Comparison of ENCODE assay signal across 9 cellular contexts in the genomic region with DNA sequence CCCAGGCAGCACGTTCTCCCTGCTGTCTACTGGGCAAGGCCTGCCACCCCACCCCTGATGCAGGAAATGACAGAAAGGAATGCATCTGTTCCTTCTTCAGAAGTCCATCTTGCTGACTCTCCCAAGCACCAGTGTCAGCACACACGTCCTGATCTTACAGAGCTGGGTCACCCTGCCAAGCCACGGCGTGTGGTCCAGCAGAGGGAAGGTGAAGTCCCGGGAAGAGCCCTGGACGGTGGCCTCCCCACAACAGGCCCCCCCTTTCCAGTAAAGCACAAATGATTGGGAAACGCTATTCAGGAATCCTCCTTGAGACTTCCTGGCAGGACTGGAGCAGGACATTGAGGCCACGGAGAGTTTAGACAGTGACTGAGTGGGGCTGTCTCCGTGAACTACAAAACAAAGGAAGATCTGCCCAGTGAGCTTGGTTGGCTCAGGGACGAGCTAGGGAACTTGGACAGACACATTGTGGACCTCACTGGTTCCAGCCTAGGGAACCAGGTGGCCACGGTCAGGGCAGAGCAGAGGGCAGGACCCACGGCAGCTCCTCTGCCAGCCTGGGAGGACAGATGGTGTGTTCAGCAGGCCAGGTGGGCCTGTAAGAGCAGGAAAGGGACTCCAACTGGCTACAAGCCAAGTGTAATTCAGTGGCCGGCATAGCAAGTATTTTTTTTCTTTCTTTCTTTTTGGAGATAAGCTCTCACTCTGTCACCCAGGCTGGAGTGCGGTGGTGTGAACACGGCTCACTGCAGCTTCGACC. TPM values are rescaled to one million over a fixed set of nuclear protein-coding genes. Genes with fewer than 3 reads are reported as not detected.
DNase-seq lines count a peak whose midpoint lies in the region; ATAC-seq and TF ChIP-seq lines count a peak whose summit lies in the region.
"Had no signal": no experiment of that assay in that cellular context is flagged by ENCODE, and none has a peak within 500 bp of the region (broad histone marks: within the 10 kb centered on the region; RNA-seq: fewer than 3 reads in every experiment).

No MANE protein-coding gene starts in this region.

- peak; percentile 54 for ATAC-seq in SK-N-SH treated with all-trans-retinoic acid at 6 μM for 48 hours
- ATAC-seq in GM19463 (IDR thresholded peaks at IDR 0.05; ENCODE audit: unreplicated experiment), result no peak
- no peak for ATAC-seq in GM19035 (IDR thresholded peaks at IDR 0.05; ENCODE audit: unreplicated experiment)
- ATAC-seq in HG02840 (IDR thresholded peaks at IDR 0.05; ENCODE audit: low FRiP score, unreplicated experiment), result no peak

- no peaks in the 10 kb centered on the region; the same call in none of the 2 replicates for H3K27me3 Mint-ChIP-seq in HFFc6 (ENCODE audit: insufficient read depth)

- no peaks in the 10 kb centered on the region for H3K36me3 ChIP-seq in rectal smooth muscle tissue (ENCODE audit: control insufficient read depth, insufficient read depth, low read length)
- no peaks in the 10 kb centered on the region for H3K36me3 ChIP-seq in H7 (replicated peaks; ENCODE audit: control insufficient read depth, insufficient read depth, low read length)

- H3K27me3 ChIP-seq in rectal smooth muscle tissue (ENCODE audit: control insufficient read depth, insufficient read depth, low read length) (no peaks in the 10 kb centered on the region), H7 (ENCODE audit: control insufficient read depth, insufficient read depth, low read length) (no peaks in the 10 kb centered on the region)

- peaks cover 8% of the 10 kb centered on the region for H3K4me1 ChIP-seq in rectal smooth muscle tissue (ENCODE audit: control insufficient read depth, insufficient read depth, low read length)

- H3K27ac Mint-ChIP-seq in HFFc6, result peak overlapping the region; percentile 99

- 0 out of 2 replicates have a peak, but pooled peaks cover 9% of the 10 kb centered on the region for H3K36me3 Mint-ChIP-seq in HFFc6 (ENCODE audit: low read depth)

- peak; percentile 70 for DNase-seq in HFFc6
- peak; percentile 89 for DNase-seq in fibroblast of pulmonary artery (ENCODE audit: low read depth)
- DNase-seq in H7, result no peak

- H3K27ac ChIP-seq in rectal smooth muscle tissue (ENCODE audit: low read depth, low read length), result peak overlapping the region; percentile 76
- H3K27ac ChIP-seq: KMS-11 had no signal

- no peaks in the 10 kb centered on the region for H3K9me3 Mint-ChIP-seq in HFFc6

- TF ChIP-seq CTCF in HFFc6 (IDR thresholded peaks at IDR 0.05), result no peak
- no peak for TF ChIP-seq CTCF in fibroblast of pulmonary artery (IDR thresholded peaks at IDR 0.05; ENCODE audit: low read length, missing control alignments)

- H3K4me3 ChIP-seq in fibroblast of pulmonary artery (replicated peaks; ENCODE audit: low read depth, low read length), result no peak overlapping the region
- H3K4me3 ChIP-seq in rectal smooth muscle tissue (ENCODE audit: low read length), result peak overlapping the region; percentile 10
- H3K4me3 ChIP-seq in H7 (ENCODE audit: insufficient read depth, low read depth, low read length), result no peak overlapping the region

- H3K4me3 Mint-ChIP-seq in HFFc6, result peak overlapping the region; percentile 71

- H3K4me1 Mint-ChIP-seq in HFFc6 (ENCODE audit: low read depth), result peaks cover 79% of the 10 kb centered on the region

- no peak overlapping the region for H3K9ac ChIP-seq in rectal smooth muscle tissue (ENCODE audit: low read length)
- H3K9ac ChIP-seq: KMS-11 had no signal

TF ChIP-seq in SK-N-SH treated with all-trans-retinoic acid at 6 μM for 48 hours, 23 proteins besides CTCF, POLR2A, EP300 and RAD21:
- TF ChIP-seq TOX (CRISPR knock-in tag; IDR thresholded peaks at IDR 0.05; ENCODE audit: borderline replicate concordance) (no peak), ISL1 (CRISPR knock-in tag; IDR thresholded peaks at IDR 0.05) (no peak), ZNF8 (CRISPR knock-in tag; IDR thresholded peaks at IDR 0.05) (no peak), TCF4 (CRISPR knock-in tag; IDR thresholded peaks at IDR 0.05; ENCODE audit: borderline replicate concordance) (no peak), OSR1 (CRISPR knock-in tag; IDR thresholded peaks at IDR 0.05) (no peak), ZFP30 (CRISPR knock-in tag; IDR thresholded peaks at IDR 0.05) (no peak), BACH2 (CRISPR knock-in tag; IDR thresholded peaks at IDR 0.05; ENCODE audit: borderline replicate concordance) (no peak), SNAI2 (CRISPR knock-in tag; IDR thresholded peaks at IDR 0.05) (no peak), ZFP3 (CRISPR knock-in tag; IDR thresholded peaks at IDR 0.05) (no peak), ZNF565 (CRISPR knock-in tag; conservative IDR thresholded peaks at IDR 0.05; ENCODE audit: low read depth) (no peak), ZNF70 (CRISPR knock-in tag; IDR thresholded peaks at IDR 0.05) (no peak), RARB (CRISPR knock-in tag; IDR thresholded peaks at IDR 0.05) (no peak), PPARA (CRISPR knock-in tag; IDR thresholded peaks at IDR 0.05; ENCODE audit: borderline replicate concordance) (no peak), GLIS3 (CRISPR knock-in tag; IDR thresholded peaks at IDR 0.05) (no peak), ARNTL (CRISPR knock-in tag; IDR thresholded peaks at IDR 0.05; ENCODE audit: borderline replicate concordance, low read depth) (no peak), ZC3H10 (CRISPR knock-in tag; IDR thresholded peaks at IDR 0.05) (no peak)
- TF ChIP-seq, protein P1, sequence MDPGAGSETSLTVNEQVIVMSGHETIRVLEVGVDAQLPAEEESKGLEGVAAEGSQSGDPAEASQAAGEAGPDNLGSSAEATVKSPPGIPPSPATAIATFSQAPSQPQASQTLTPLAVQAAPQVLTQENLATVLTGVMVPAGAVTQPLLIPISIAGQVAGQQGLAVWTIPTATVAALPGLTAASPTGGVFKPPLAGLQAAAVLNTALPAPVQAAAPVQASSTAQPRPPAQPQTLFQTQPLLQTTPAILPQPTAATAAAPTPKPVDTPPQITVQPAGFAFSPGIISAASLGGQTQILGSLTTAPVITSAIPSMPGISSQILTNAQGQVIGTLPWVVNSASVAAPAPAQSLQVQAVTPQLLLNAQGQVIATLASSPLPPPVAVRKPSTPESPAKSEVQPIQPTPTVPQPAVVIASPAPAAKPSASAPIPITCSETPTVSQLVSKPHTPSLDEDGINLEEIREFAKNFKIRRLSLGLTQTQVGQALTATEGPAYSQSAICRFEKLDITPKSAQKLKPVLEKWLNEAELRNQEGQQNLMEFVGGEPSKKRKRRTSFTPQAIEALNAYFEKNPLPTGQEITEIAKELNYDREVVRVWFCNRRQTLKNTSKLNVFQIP (CRISPR knock-in tag; IDR thresholded peaks at IDR 0.05; ENCODE audit: borderline replicate concordance, low read depth), result no peak
- TF ChIP-seq, protein P2, sequence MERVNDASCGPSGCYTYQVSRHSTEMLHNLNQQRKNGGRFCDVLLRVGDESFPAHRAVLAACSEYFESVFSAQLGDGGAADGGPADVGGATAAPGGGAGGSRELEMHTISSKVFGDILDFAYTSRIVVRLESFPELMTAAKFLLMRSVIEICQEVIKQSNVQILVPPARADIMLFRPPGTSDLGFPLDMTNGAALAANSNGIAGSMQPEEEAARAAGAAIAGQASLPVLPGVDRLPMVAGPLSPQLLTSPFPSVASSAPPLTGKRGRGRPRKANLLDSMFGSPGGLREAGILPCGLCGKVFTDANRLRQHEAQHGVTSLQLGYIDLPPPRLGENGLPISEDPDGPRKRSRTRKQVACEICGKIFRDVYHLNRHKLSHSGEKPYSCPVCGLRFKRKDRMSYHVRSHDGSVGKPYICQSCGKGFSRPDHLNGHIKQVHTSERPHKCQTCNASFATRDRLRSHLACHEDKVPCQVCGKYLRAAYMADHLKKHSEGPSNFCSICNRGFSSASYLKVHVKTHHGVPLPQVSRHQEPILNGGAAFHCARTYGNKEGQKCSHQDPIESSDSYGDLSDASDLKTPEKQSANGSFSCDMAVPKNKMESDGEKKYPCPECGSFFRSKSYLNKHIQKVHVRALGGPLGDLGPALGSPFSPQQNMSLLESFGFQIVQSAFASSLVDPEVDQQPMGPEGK (CRISPR knock-in tag; IDR thresholded peaks at IDR 0.05; ENCODE audit: borderline replicate concordance), result no peak

RNA-seq across cellular contexts. Expression of a gene that starts 41.7 kb away (rescaled TPM):
- 10 to 100 TPM; 15.7 to 17.8 (median 16.4) TPM for total RNA-seq in HFFc6 (2021; fragmentation: NEBNext Ultra II Directional; extraction: Animal tissue kit (Norgen Biotek cat#: 25700))
- 16.4 and 17.0 TPM in 2 replicates for total RNA-seq in H7 (2014; rRNA removed; shearing (Covaris generic))

RNA-seq across cellular contexts. Expression of a gene that starts 42.2 kb away (rescaled TPM):
- 1 to 10 TPM; 2.3 to 3.7 (median 3.2) TPM for total RNA-seq in HFFc6 (2021; fragmentation: NEBNext Ultra II Directional; extraction: Animal tissue kit (Norgen Biotek cat#: 25700))
- 183 and 212 TPM in 2 replicates for total RNA-seq in H7 (2014; rRNA removed; shearing (Covaris generic))

Comparison
In these comparisons a context has a peak if more than half of its experiments do, and no peak if none do; other contexts are left out.
1. RNA of a gene that starts 42.2 kb away (total RNA-seq): 183 to 212 TPM in H7; 2.3 to 3.7 TPM in HFFc6; every median in the first group is over 10 times any median in the second.